Comparison of ENCODE assay signal across 17 cellular contexts in genomic region chr2:200288670-200289429, GRCh38. TPM values are rescaled to one million over a fixed set of nuclear protein-coding genes. Genes with fewer than 3 reads are reported as not detected.
DNase-seq lines count a peak whose midpoint lies in the region; ATAC-seq, FAIRE-seq and TF ChIP-seq lines count a peak whose summit lies in the region.
"Had no signal": no experiment of that assay in that cellular context is flagged by ENCODE, and none has a peak within 500 bp of the region (broad histone marks: within the 10 kb centered on the region; RNA-seq: fewer than 3 reads in every experiment).

No MANE protein-coding gene starts in this region.

- H3K4me1 Mint-ChIP-seq in HFFc6 (ENCODE audit: low read depth) (peaks cover 24% of the 10 kb centered on the region), osteocyte (ENCODE audit: unreplicated experiment) (peaks cover 11% of the 10 kb centered on the region)
- H3K4me1 Mint-ChIP-seq: activated naive CD8-positive, alpha-beta T cell treated with anti-CD3 and anti-CD28 coated beads for 36 hours had no signal

- H3K36me3 ChIP-seq in HepG2 (replicated peaks in 1 of 2; ENCODE audit: control insufficient read depth in 1 of 2, insufficient read depth in 2 of 2, low read length in 2 of 2), result no peaks in the 10 kb centered on the region
- H3K36me3 ChIP-seq in effector memory CD4-positive, alpha-beta T cell (ENCODE audit: control insufficient read depth, insufficient read depth, low read length), result no peaks in the 10 kb centered on the region
- H3K36me3 ChIP-seq: ovary had no signal

- peak; percentile 51 for ATAC-seq in HepG2
- ATAC-seq: stimulated activated naive CD8-positive, alpha-beta T cell treated with anti-CD3 and anti-CD28 coated beads, Interleukin-15, Interleukin-2, amounts not matched to agents 100 U/mL and 50 U/mL, for 24 hours had no signal

- DNase-seq in AG09309 (ENCODE audit: low read depth) (peak; percentile 88), HFFc6 (peak; percentile 79), choroid plexus epithelial cell (ENCODE audit: low read depth) (peak; percentile 68), HepG2 (ENCODE audit: low spot score) (no peak), osteocyte (ENCODE audit: extremely low spot score, unreplicated experiment) (no peak), C1 segment of cervical spinal cord (lab: John Stamatoyannopoulos, UW) (no peak), NCI-H2227 treated with DMSO at 0.1 percent for 48 hours (lab: John Stamatoyannopoulos, UW) (no peak)
- no peak for DNase-seq in effector memory CD4-positive, alpha-beta T cell
- DNase-seq: activated CD4-positive, alpha-beta T cell treated with anti-CD3 and anti-CD28 coated beads, Interleukin-2, amount 50 U/mL, for 48 hours; activated naive CD8-positive, alpha-beta T cell treated with anti-CD3 and anti-CD28 coated beads for 36 hours; cerebellar nuclear complex; MM.1S; NCI-H1694 treated with DMSO at 0.1 percent for 48 hours; NCI-H524; ovary; stimulated activated naive CD8-positive, alpha-beta T cell treated with anti-CD3 and anti-CD28 coated beads, Interleukin-15, Interleukin-2, amounts not matched to agents 100 U/mL and 50 U/mL, for 24 hours had no signal

- H3K27me3 Mint-ChIP-seq in HFFc6 (ENCODE audit: insufficient read depth) (peaks cover 2% of the 10 kb centered on the region), osteocyte (ENCODE audit: unreplicated experiment) (no peaks in the 10 kb centered on the region)

- peak overlapping the region; percentile 29 for H3K4me3 Mint-ChIP-seq in HFFc6
- no peak overlapping the region for H3K4me3 Mint-ChIP-seq in osteocyte (ENCODE audit: unreplicated experiment)
- H3K4me3 Mint-ChIP-seq: activated naive CD8-positive, alpha-beta T cell treated with anti-CD3 and anti-CD28 coated beads for 36 hours had no signal

- TF ChIP-seq RAD21 in HepG2 (CRISPR knock-in tag; IDR thresholded peaks at IDR 0.05), result no peak

- H3K79me2 ChIP-seq in HepG2 (ENCODE audit: insufficient read depth, low read length), result no peaks in the 10 kb centered on the region
- H3K79me2 ChIP-seq: hepatocyte had no signal

- CTCF ChIA-PET in HepG2 (lab: Yijun Ruan, JAX; ENCODE audit: low intra/inter-chr PET ratio, low total read pairs), result no interaction called here

- H3K9me3 ChIP-seq in HepG2 (ENCODE audit: low read length), result no peaks in the 10 kb centered on the region
- H3K9me3 ChIP-seq in effector memory CD4-positive, alpha-beta T cell (ENCODE audit: control insufficient read depth, low read length), result no peaks in the 10 kb centered on the region
- H3K9me3 ChIP-seq: ovary had no signal

- TF ChIP-seq EP300 in HepG2 (IDR thresholded peaks at IDR 0.05; ENCODE audit: low read depth in 2 of 2, low read length in 2 of 2) (no peak), HepG2 (CRISPR knock-in tag; IDR thresholded peaks at IDR 0.05; ENCODE audit: borderline replicate concordance) (no peak)

- no peaks in the 10 kb centered on the region; the same call in 1 of the 2 replicates for H3K4me1 ChIP-seq in HepG2 (ENCODE audit: insufficient read depth, low read length)
- no peaks in the 10 kb centered on the region for H3K4me1 ChIP-seq in effector memory CD4-positive, alpha-beta T cell (ENCODE audit: control insufficient read depth, insufficient read depth, low read length, poor library complexity, severe bottlenecking)

- POLR2A ChIA-PET in HepG2 (lab: Yijun Ruan, JAX), result interaction anchor here (1.2 kb wide), 1 partner anchor 17 kb away, joined by 4 read pairs; no protein-coding TSS in a partner anchor

- in situ Hi-C loops in HepG2 (cut with HindIII; ENCODE audit: extremely low pct_ligation_motif_present, low pct_unique_long_range_greater_than_20kb), result no loop called here

- no peaks in the 10 kb centered on the region; the same call in 1 of the 2 replicates for H3K9me3 Mint-ChIP-seq in HFFc6
- H3K9me3 Mint-ChIP-seq in osteocyte (ENCODE audit: unreplicated experiment), result no peaks in the 10 kb centered on the region

- intact Hi-C loops in HepG2 (cut with micrococcal nuclease; ENCODE audit: unreplicated experiment), result no loop called here

- H4K20me1 ChIP-seq in HepG2 (ENCODE audit: insufficient read depth, low read length), result no peaks in the 10 kb centered on the region

- no peak for TF ChIP-seq POLR2A in HepG2 (IDR thresholded peaks at IDR 0.05; ENCODE audit: insufficient read depth in 1 of 2, low read depth in 2 of 2, low read length in 2 of 2)

- H3K27ac Mint-ChIP-seq in HFFc6 (peak overlapping the region; percentile 60), osteocyte (ENCODE audit: unreplicated experiment) (no peak overlapping the region)
- H3K27ac Mint-ChIP-seq: activated naive CD8-positive, alpha-beta T cell treated with anti-CD3 and anti-CD28 coated beads for 36 hours had no signal

- H3K4me2 ChIP-seq in HepG2 (ENCODE audit: low read depth, low read length), result no peak overlapping the region
- H3K4me2 ChIP-seq: hepatocyte had no signal

- no peak overlapping the region for H3K27ac ChIP-seq in HepG2 (ENCODE audit: extremely low read length, insufficient read depth, low read length)
- no peak overlapping the region for H3K27ac ChIP-seq in effector memory CD4-positive, alpha-beta T cell (ENCODE audit: insufficient read depth, low read length, poor library complexity, severe bottlenecking)
- H3K27ac ChIP-seq: hepatocyte, ovary had no signal

- TF ChIP-seq CTCF in AG09309 (IDR thresholded peaks at IDR 0.05; ENCODE audit: control insufficient read depth, insufficient read depth, low read depth, low read length, missing control alignments), result no peak
- no peak for TF ChIP-seq CTCF in HFFc6 (IDR thresholded peaks at IDR 0.05)
- no peak for TF ChIP-seq CTCF in choroid plexus epithelial cell (conservative IDR thresholded peaks at IDR 0.05; ENCODE audit: low read depth, low read length)
- TF ChIP-seq CTCF in HepG2 (CRISPR knock-in tag; IDR thresholded peaks at IDR 0.05), result no peak
- no peak for TF ChIP-seq CTCF in osteocyte (IDR thresholded peaks at IDR 0.05)

- BruUV-seq in HepG2 (replicated peaks; lab: Mats Ljungman, UMichigan), result no TSS peak

- H3K9ac ChIP-seq in HepG2 (ENCODE audit: insufficient read depth, low read depth, low read length), result no peak overlapping the region

- H3K27me3 ChIP-seq in HepG2 (ENCODE audit: control insufficient read depth in 1 of 2, insufficient read depth in 2 of 2, low read length in 2 of 2), result no peaks in the 10 kb centered on the region; a peak in 1 of 5 replicates
- H3K27me3 ChIP-seq in effector memory CD4-positive, alpha-beta T cell (replicated peaks; ENCODE audit: control insufficient read depth, insufficient read depth, low read length, poor library complexity, severe bottlenecking), result no peaks in the 10 kb centered on the region
- H3K27me3 ChIP-seq: hepatocyte, ovary had no signal

- H3K36me3 Mint-ChIP-seq in HFFc6 (ENCODE audit: low read depth) (no peaks in the 10 kb centered on the region), osteocyte (ENCODE audit: unreplicated experiment) (no peaks in the 10 kb centered on the region)
- H3K36me3 Mint-ChIP-seq: activated naive CD8-positive, alpha-beta T cell treated with anti-CD3 and anti-CD28 coated beads for 36 hours had no signal

- 48% methylated on average over 5 of the region's 5 CpGs for WGBS in HepG2 (ENCODE audit: low lambda C conversion rate)

- H2AFZ ChIP-seq in HepG2 (ENCODE audit: low read length), result no peak overlapping the region
- H2AFZ ChIP-seq: hepatocyte had no signal

- H3K4me3 ChIP-seq in AG09309 (ENCODE audit: control insufficient read depth, low read depth, low read length), result no peak overlapping the region
- no peak overlapping the region for H3K4me3 ChIP-seq in choroid plexus epithelial cell (ENCODE audit: low read depth, low read length)
- H3K4me3 ChIP-seq in HepG2 (replicated peaks in 1 of 3; ENCODE audit: insufficient read depth in 1 of 3, low read depth in 2 of 3, low read length in 3 of 3), result no peak overlapping the region
- H3K4me3 ChIP-seq in effector memory CD4-positive, alpha-beta T cell (ENCODE audit: insufficient read depth, low read depth, low read length, poor library complexity, severe bottlenecking), result no peak overlapping the region
- H3K4me3 ChIP-seq: hepatocyte, ovary had no signal

- no peak for FAIRE-seq in HepG2 (lab: Jason Lieb, UNC)

RNA-seq across cellular contexts. Expression of gene SPATS2L, which starts 17.6 kb away (rescaled TPM):
- 100 to 1,000 TPM; 146 to 205 (median 198) TPM for total RNA-seq in HFFc6 (2021; fragmentation: NEBNext Ultra II Directional; extraction: Animal tissue kit (Norgen Biotek cat#: 25700))
- 154 and 165 TPM in 2 replicates for total RNA-seq in HepG2 (2016; rRNA removed; fragmentation: Illumina TruSeq; extraction: Trizol)
- 81.5 and 81.6 TPM in 2 replicates for total RNA-seq in HepG2 (2016; cell fraction: cytosol; rRNA removed; fragmentation: Illumina TruSeq; extraction: Trizol; ENCODE audit: low read depth)
- 151 and 153 TPM in 2 replicates for total RNA-seq in HepG2 (2016; cell fraction: insoluble cytoplasmic fraction; rRNA removed; fragmentation: Illumina TruSeq; extraction: Trizol)
- total RNA-seq in HepG2 (2016; cell fraction: membrane; rRNA removed; fragmentation: Illumina TruSeq; extraction: Trizol), result 160 and 169 TPM in 2 replicates
- 110 and 114 TPM in 2 replicates for total RNA-seq in HepG2 (2016; cell fraction: nucleus; rRNA removed; fragmentation: Illumina TruSeq; extraction: Trizol)
- 180 and 212 TPM in 2 replicates for polyA plus RNA-seq in HepG2 (2011; rRNA removed)
- 161 and 177 TPM in 2 replicates for polyA plus RNA-seq in HepG2 (2011; cell fraction: cytosol; rRNA removed)
- 71.8 and 89.4 TPM in 2 replicates for polyA plus RNA-seq in HepG2 (2011; cell fraction: nucleus; rRNA removed)
- 134 and 184 TPM in 2 replicates for polyA plus RNA-seq in HepG2 (2012)
- polyA plus RNA-seq in HepG2 (2016; cell fraction: cytosol; fragmentation: Illumina TruSeq; extraction: Trizol; ENCODE audit: low read depth), result 102 and 115 TPM in 2 replicates
- polyA plus RNA-seq in HepG2 (2016; cell fraction: insoluble cytoplasmic fraction; fragmentation: Illumina TruSeq; extraction: Trizol; ENCODE audit: low read depth), result 213 and 235 TPM in 2 replicates
- polyA plus RNA-seq in HepG2 (2016; cell fraction: membrane; fragmentation: Illumina TruSeq; extraction: Trizol; ENCODE audit: low read depth), result 179 and 180 TPM in 2 replicates
- polyA plus RNA-seq in HepG2 (2016; cell fraction: nucleus; fragmentation: Illumina TruSeq; extraction: Trizol; ENCODE audit: insufficient read depth, low read depth), result 145 and 148 TPM in 2 replicates
- polyA minus RNA-seq in HepG2 (2011; rRNA and poly(A)+ RNA removed; ENCODE audit: low replicate concordance), result 28.4 and 78.1 TPM in 2 replicates
- 121 and 126 TPM in 2 replicates for polyA minus RNA-seq in HepG2 (2011; cell fraction: cytosol; rRNA and poly(A)+ RNA removed)
- polyA minus RNA-seq in HepG2 (2011; cell fraction: nucleus; rRNA and poly(A)+ RNA removed), result 287 and 295 TPM in 2 replicates
- total RNA-seq in osteocyte, result 152 and 155 TPM in 2 replicates

Comparison
In these comparisons a context has a peak if more than half of its experiments do, and no peak if none do; other contexts are left out.
1. DNase-seq: peak in AG09309 (single experiment), HFFc6 (single experiment) and choroid plexus epithelial cell (single experiment); none in HepG2 (single experiment), osteocyte (single experiment), C1 segment of cervical spinal cord (0 of 14), effector memory CD4-positive, alpha-beta T cell (0 of 3) and NCI-H2227 treated with DMSO at 0.1 percent for 48 hours (single experiment).